Comparison of ENCODE assay signal across 18 cellular contexts in genomic region chr12:68815232-68815927, GRCh38. TPM values are rescaled to one million over a fixed set of nuclear protein-coding genes. Genes with fewer than 3 reads are reported as not detected.
A peak's percentile ranks its signal among the peaks of the same experiment; 100 is the strongest.
DNase-seq lines count a peak whose midpoint lies in the region; ATAC-seq and TF ChIP-seq lines count a peak whose summit lies in the region.
"Had no signal": no experiment of that assay in that cellular context is flagged by ENCODE, and none has a peak within 500 bp of the region (broad histone marks: within the 10 kb centered on the region; RNA-seq: fewer than 3 reads in every experiment).

No MANE protein-coding gene starts in this region.

- H3K4me3 Mint-ChIP-seq in stimulated activated naive CD8-positive, alpha-beta T cell treated with anti-CD3 and anti-CD28 coated beads, Interleukin-15, Interleukin-2, amounts not matched to agents 100 ng/mL and 50 ng/mL, for 24 hours: no peak overlapping the region
- H3K4me3 Mint-ChIP-seq in immature natural killer cell (peak overlapping the region in 1 of 5 donors; percentile 26), endodermal cell (no peak overlapping the region)
- H3K4me3 Mint-ChIP-seq: neural crest cell had no signal

- H3K4me1 Mint-ChIP-seq in stimulated activated naive CD8-positive, alpha-beta T cell treated with anti-CD3 and anti-CD28 coated beads, Interleukin-15, Interleukin-2, amounts not matched to agents 100 ng/mL and 50 ng/mL, for 24 hours (ENCODE audit: low read depth): peaks cover 45% of the 10 kb centered on the region
- peaks cover 28 to 73% of the 10 kb centered on the region in 2 donors for H3K4me1 Mint-ChIP-seq in immature natural killer cell
- H3K4me1 Mint-ChIP-seq in endodermal cell: peaks cover 9% of the 10 kb centered on the region

- H3K9me3 Mint-ChIP-seq in stimulated activated naive CD8-positive, alpha-beta T cell treated with anti-CD3 and anti-CD28 coated beads, Interleukin-15, Interleukin-2, amounts not matched to agents 100 ng/mL and 50 ng/mL, for 24 hours: no peaks in the 10 kb centered on the region
- no peaks in the 10 kb centered on the region for H3K9me3 Mint-ChIP-seq in immature natural killer cell
- H3K9me3 Mint-ChIP-seq in endodermal cell: no peaks in the 10 kb centered on the region
- H3K9me3 Mint-ChIP-seq: neural crest cell had no signal

- ATAC-seq in stimulated activated naive CD8-positive, alpha-beta T cell treated with anti-CD3 and anti-CD28 coated beads, Interleukin-15, Interleukin-2, amounts not matched to agents 100 U/mL and 50 U/mL, for 24 hours: no peak
- no peak for ATAC-seq in HG02981 (IDR thresholded peaks at IDR 0.05; ENCODE audit: unreplicated experiment)
- ATAC-seq: activated CD4-positive, CD25-positive, alpha-beta regulatory T cell treated with anti-CD3 and anti-CD28 coated beads, Interleukin-2, amount 50 U/mL, for 24 hours had no signal

- in situ Hi-C loops in HAP-1 (cut with MboI; ENCODE audit: low sequenced_read_pairs): no loop called here

- DNase-seq in stimulated activated naive CD8-positive, alpha-beta T cell treated with anti-CD3 and anti-CD28 coated beads, Interleukin-15, Interleukin-2, amounts not matched to agents 100 U/mL and 50 U/mL, for 24 hours: no peak
- DNase-seq in SJSA1 (ENCODE audit: low read depth in 1 of 2, low spot score in 2 of 2): peak; percentile 73 to 88
- no peak for DNase-seq in immature natural killer cell
- DNase-seq in occipital lobe (lab: John Stamatoyannopoulos, UW): no peak
- DNase-seq in HAP-1 (ENCODE audit: low spot score in 2 of 2): no peak
- DNase-seq in endodermal cell: no peak
- DNase-seq: anterior cingulate cortex, DMS79 treated with DMSO at 0.1 percent for 48 hours, mammary epithelial cell, NCI-H1048, NCI-H774, RPMI8226 had no signal

- H3K4me3 ChIP-seq in SJSA1 (no peak overlapping the region), HAP-1 (no peak overlapping the region), endodermal cell (ENCODE audit: low read length) (no peak overlapping the region)
- H3K4me3 ChIP-seq: right atrium auricular region, suprapubic skin had no signal

- H3K36me3 ChIP-seq in SJSA1 (peaks cover 97% of the 10 kb centered on the region), HAP-1 (replicated peaks) (peaks cover 79% of the 10 kb centered on the region), endodermal cell (ENCODE audit: control insufficient read depth, insufficient read depth, low read length) (peaks cover 84% of the 10 kb centered on the region)

- H3K27ac ChIP-seq in SJSA1 (no peak overlapping the region), endodermal cell (ENCODE audit: low read depth, low read length) (no peak overlapping the region)
- H3K27ac ChIP-seq: right atrium auricular region, suprapubic skin had no signal

- H3K9me3 ChIP-seq in SJSA1 (replicated peaks) (no peaks in the 10 kb centered on the region), HAP-1 (no peaks in the 10 kb centered on the region), endodermal cell (ENCODE audit: control insufficient read depth, low read length) (no peaks in the 10 kb centered on the region)
- H3K9me3 ChIP-seq: right atrium auricular region, suprapubic skin had no signal

- H3K36me3 Mint-ChIP-seq in stimulated activated naive CD8-positive, alpha-beta T cell treated with anti-CD3 and anti-CD28 coated beads, Interleukin-15, Interleukin-2, amounts not matched to agents 100 ng/mL and 50 ng/mL, for 24 hours (ENCODE audit: low read depth): peaks cover 77% of the 10 kb centered on the region
- H3K36me3 Mint-ChIP-seq in immature natural killer cell (peaks cover 7 to 23% (median 18%) of the 10 kb centered on the region in 3 donors), endodermal cell (ENCODE audit: low read depth) (peaks cover 60% of the 10 kb centered on the region)

- 91% methylated on average over 4 of the region's 5 CpGs; no CpG with 5 or more reads in 1 of the 2 experiments for WGBS in endodermal cell (ENCODE audit: insufficient coverage in 1 of 2, insufficient read length in 1 of 2), 2 experiments

- H3K4me1 ChIP-seq in SJSA1 (replicated peaks) (no peaks in the 10 kb centered on the region), HAP-1 (no peaks in the 10 kb centered on the region), endodermal cell (ENCODE audit: control insufficient read depth, insufficient read depth, low read length) (no peaks in the 10 kb centered on the region)

- H3K27ac Mint-ChIP-seq in stimulated activated naive CD8-positive, alpha-beta T cell treated with anti-CD3 and anti-CD28 coated beads, Interleukin-15, Interleukin-2, amounts not matched to agents 100 ng/mL and 50 ng/mL, for 24 hours: peak overlapping the region; percentile 1
- H3K27ac Mint-ChIP-seq in immature natural killer cell (peak overlapping the region; percentile 4 to 83 (median 26)), endodermal cell (no peak overlapping the region)

- no peaks in the 10 kb centered on the region for H3K27me3 Mint-ChIP-seq in stimulated activated naive CD8-positive, alpha-beta T cell treated with anti-CD3 and anti-CD28 coated beads, Interleukin-15, Interleukin-2, amounts not matched to agents 100 ng/mL and 50 ng/mL, for 24 hours
- no peaks in the 10 kb centered on the region for H3K27me3 Mint-ChIP-seq in immature natural killer cell (ENCODE audit: low read depth in 3 of 3)
- no peaks in the 10 kb centered on the region for H3K27me3 Mint-ChIP-seq in endodermal cell (ENCODE audit: insufficient read depth)

- TF ChIP-seq CTCF in endodermal cell (conservative IDR thresholded peaks at IDR 0.05): no peak

- H3K27me3 ChIP-seq in SJSA1 (replicated peaks) (no peaks in the 10 kb centered on the region), HAP-1 (ENCODE audit: low read depth) (no peaks in the 10 kb centered on the region), endodermal cell (ENCODE audit: control insufficient read depth, insufficient read depth, low read length, poor library complexity, severe bottlenecking) (no peaks in the 10 kb centered on the region)
- H3K27me3 ChIP-seq: right atrium auricular region, suprapubic skin had no signal

- no peak overlapping the region for H3K9ac ChIP-seq in endodermal cell (ENCODE audit: extremely low read depth, low read length, poor library complexity, severe bottlenecking)

RNA-seq across cellular contexts. Expression of gene MDM2, which starts 7.4 kb away (rescaled TPM):
- total RNA-seq in SJSA1 (2014; rRNA removed; shearing (Covaris generic)): 2,133 and 2,408 TPM in 2 replicates
- polyA plus RNA-seq in immature natural killer cell: 10 to 100 TPM; 18.2 to 33.5 (median 19.9) TPM
- 60.7 TPM for total RNA-seq in occipital lobe
- 100 to 1,000 TPM; 102 to 137 TPM for total RNA-seq in endodermal cell
- 42.8 TPM for polyA plus RNA-seq in endodermal cell (2013, experiment 1 of 2)
- 47.9 TPM for polyA plus RNA-seq in endodermal cell (2013, experiment 2 of 2)

Comparison
In these comparisons a context has a peak if more than half of its experiments do, and no peak if none do; other contexts are left out.
1. DNase-seq: peak in SJSA1 (2 of 2); none in stimulated activated naive CD8-positive, alpha-beta T cell treated with anti-CD3 and anti-CD28 coated beads, Interleukin-15, Interleukin-2, amounts not matched to agents 100 U/mL and 50 U/mL, for 24 hours (single experiment), immature natural killer cell (0 of 3), occipital lobe (single experiment), HAP-1 (0 of 2) and endodermal cell (single experiment).
2. RNA of gene MDM2, which starts 7.4 kb away (total RNA-seq): 2,133 to 2,408 TPM in SJSA1; 102 to 137 TPM in endodermal cell and 60.7 TPM in occipital lobe (single experiment); every median in the first group is over 10 times any median in the second.